9 cellular contexts compared by ENCODE assay signal in the genomic region with DNA sequence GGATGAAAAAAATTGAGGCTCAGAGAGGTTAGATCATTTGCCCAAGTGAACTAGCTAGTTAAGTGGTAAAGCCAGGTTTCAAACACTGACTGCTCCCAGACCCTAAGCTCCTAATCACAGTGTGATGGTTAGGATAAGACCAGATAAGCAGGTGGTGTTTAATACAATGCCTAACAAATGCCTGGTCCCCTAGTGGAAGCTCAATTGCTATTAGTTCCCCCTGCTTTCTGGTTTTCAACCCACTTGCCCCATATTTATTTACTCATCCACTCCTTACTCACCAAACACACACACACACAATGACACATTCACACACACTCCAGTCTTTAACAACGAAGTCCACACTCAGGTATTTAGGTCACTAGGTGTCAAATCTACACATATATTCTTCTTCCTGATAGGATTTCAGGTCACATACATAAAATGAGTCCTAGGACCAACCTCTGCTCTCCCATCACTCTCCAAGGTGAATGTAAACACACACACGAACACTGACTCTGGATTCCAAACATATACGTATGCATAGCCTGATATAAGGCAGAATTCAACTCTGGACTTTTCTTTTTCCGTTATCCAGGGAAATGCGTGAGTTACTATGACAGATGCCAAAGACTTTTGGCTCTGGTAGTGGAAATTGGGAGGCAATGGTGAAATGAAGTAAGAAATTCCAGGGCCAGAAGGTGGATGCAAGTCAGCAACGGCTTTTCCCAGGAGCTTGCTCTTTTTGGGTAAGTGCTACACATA.
DNase-seq lines count a peak whose midpoint lies in the region; ATAC-seq and TF ChIP-seq lines count a peak whose summit lies in the region.
"Had no signal": no experiment of that assay in that cellular context is flagged by ENCODE, and none has a peak within 500 bp of the region (broad histone marks: within the 10 kb centered on the region; RNA-seq: fewer than 3 reads in every experiment).

No MANE protein-coding gene starts in this region.

- H3K9me3 ChIP-seq in iPS DF 6.9 (ENCODE audit: control insufficient read depth, insufficient read depth, low read length): no peaks in the 10 kb centered on the region; the same call in 1 of the 2 replicates
- H3K9me3 ChIP-seq in stomach smooth muscle (ENCODE audit: control insufficient read depth in 2 of 2, low read length in 2 of 2): peaks cover 0 to 3% of the 10 kb centered on the region in 2 donors
- H3K9me3 ChIP-seq: neutrophil had no signal

- peak overlapping the region; percentile 76 to 77 for H3K9ac ChIP-seq in stomach smooth muscle (ENCODE audit: low read length in 2 of 2)

- 100% methylated on average over 1 of the region's 6 CpGs for WGBS in iPS DF 6.9 (ENCODE audit: insufficient coverage, insufficient read length)

- POLR2A ChIA-PET in WTC11 (lab: Charles Lee): no interaction called here

- no peak overlapping the region for H3K27ac Mint-ChIP-seq in WTC11

- H3K36me3 ChIP-seq in iPS DF 6.9 (ENCODE audit: control insufficient read depth, insufficient read depth, low read length): no peaks in the 10 kb centered on the region
- H3K36me3 ChIP-seq in stomach smooth muscle (ENCODE audit: control insufficient read depth in 2 of 2, insufficient read depth in 2 of 2, low read length in 2 of 2): no peaks in the 10 kb centered on the region
- H3K36me3 ChIP-seq: neutrophil had no signal

- H3K27me3 Mint-ChIP-seq in WTC11 (ENCODE audit: low read depth): peaks cover 38% of the 10 kb centered on the region

- peaks cover 10% of the 10 kb centered on the region for H3K4me1 Mint-ChIP-seq in WTC11

- DNase-seq in HCEC 1CT: peak; percentile 38
- DNase-seq in WTC11 (ENCODE audit: low spot score): no peak
- DNase-seq in iPS DF 6.9 (ENCODE audit: low read depth, low spot score): no peak
- no peak for DNase-seq in activated gamma-delta T cell treated with Interleukin-2 at 50 U/mL for 16 hours
- no peak for DNase-seq in activated CD4-positive, CD25-positive, alpha-beta regulatory T cell treated with anti-CD3 and anti-CD28 coated beads, Interleukin-2, amount 50 U/mL, for 72 hours
- DNase-seq in NCI-H187 (lab: John Stamatoyannopoulos, UW): no peak

- H3K27me3 ChIP-seq in iPS DF 6.9 (ENCODE audit: control insufficient read depth, insufficient read depth, low read length): peaks cover 4% of the 10 kb centered on the region; the same call in 1 of the 2 replicates
- no peaks in the 10 kb centered on the region for H3K27me3 ChIP-seq in stomach smooth muscle (ENCODE audit: control insufficient read depth in 1 of 2, insufficient read depth in 2 of 2, low read length in 2 of 2)

- H3K4me3 ChIP-seq in iPS DF 6.9 (ENCODE audit: low read length): peak overlapping the region; percentile 19; the same call in 1 of the 2 replicates
- peak overlapping the region; percentile 77 to 83 for H3K4me3 ChIP-seq in stomach smooth muscle (ENCODE audit: low read length in 2 of 2)

- peaks cover 20% of the 10 kb centered on the region for H3K9me3 Mint-ChIP-seq in WTC11

- H3K4me3 Mint-ChIP-seq in WTC11: peak overlapping the region; percentile 69

- no peak for TF ChIP-seq CTCF in 22Rv1 (IDR thresholded peaks at IDR 0.05)
- no peak for TF ChIP-seq CTCF in WTC11 (IDR thresholded peaks at IDR 0.05)

- CTCF ChIA-PET in WTC11 (lab: Charles Lee): interaction anchor here (0.6 to 2.8 kb wide), 5 partner anchors 122 to 336 kb away, joined by 3 to 12 read pairs (median 4); no protein-coding TSS in a partner anchor

- H3K36me3 Mint-ChIP-seq in WTC11: peaks cover 7% of the 10 kb centered on the region

- no peak for ATAC-seq in WTC11

- H3K4me1 ChIP-seq in iPS DF 6.9 (ENCODE audit: control insufficient read depth, insufficient read depth, low read length) (no peaks in the 10 kb centered on the region), stomach smooth muscle (ENCODE audit: control insufficient read depth, insufficient read depth, low read length) (peaks cover 12% of the 10 kb centered on the region)

- peak overlapping the region; percentile 70 for H3K27ac ChIP-seq in 22Rv1
- H3K27ac ChIP-seq in iPS DF 6.9 (ENCODE audit: low read length): no peak overlapping the region
- peak overlapping the region; percentile 82 for H3K27ac ChIP-seq in stomach smooth muscle (ENCODE audit: low read length)
- H3K27ac ChIP-seq: neutrophil had no signal

TF ChIP-seq in WTC11, 78 proteins besides CTCF, POLR2A, EP300 and RAD21 (continues in another document):
- TF ChIP-seq, protein P1, sequence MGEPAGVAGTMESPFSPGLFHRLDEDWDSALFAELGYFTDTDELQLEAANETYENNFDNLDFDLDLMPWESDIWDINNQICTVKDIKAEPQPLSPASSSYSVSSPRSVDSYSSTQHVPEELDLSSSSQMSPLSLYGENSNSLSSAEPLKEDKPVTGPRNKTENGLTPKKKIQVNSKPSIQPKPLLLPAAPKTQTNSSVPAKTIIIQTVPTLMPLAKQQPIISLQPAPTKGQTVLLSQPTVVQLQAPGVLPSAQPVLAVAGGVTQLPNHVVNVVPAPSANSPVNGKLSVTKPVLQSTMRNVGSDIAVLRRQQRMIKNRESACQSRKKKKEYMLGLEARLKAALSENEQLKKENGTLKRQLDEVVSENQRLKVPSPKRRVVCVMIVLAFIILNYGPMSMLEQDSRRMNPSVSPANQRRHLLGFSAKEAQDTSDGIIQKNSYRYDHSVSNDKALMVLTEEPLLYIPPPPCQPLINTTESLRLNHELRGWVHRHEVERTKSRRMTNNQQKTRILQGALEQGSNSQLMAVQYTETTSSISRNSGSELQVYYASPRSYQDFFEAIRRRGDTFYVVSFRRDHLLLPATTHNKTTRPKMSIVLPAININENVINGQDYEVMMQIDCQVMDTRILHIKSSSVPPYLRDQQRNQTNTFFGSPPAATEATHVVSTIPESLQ (CRISPR knock-in tag; IDR thresholded peaks at IDR 0.05): no peak
- TF ChIP-seq ZNF396 (CRISPR knock-in tag; IDR thresholded peaks at IDR 0.05; ENCODE audit: borderline replicate concordance) (no peak), ZNF263 (CRISPR knock-in tag; IDR thresholded peaks at IDR 0.05; ENCODE audit: low read depth) (no peak)
- TF ChIP-seq, protein P2, sequence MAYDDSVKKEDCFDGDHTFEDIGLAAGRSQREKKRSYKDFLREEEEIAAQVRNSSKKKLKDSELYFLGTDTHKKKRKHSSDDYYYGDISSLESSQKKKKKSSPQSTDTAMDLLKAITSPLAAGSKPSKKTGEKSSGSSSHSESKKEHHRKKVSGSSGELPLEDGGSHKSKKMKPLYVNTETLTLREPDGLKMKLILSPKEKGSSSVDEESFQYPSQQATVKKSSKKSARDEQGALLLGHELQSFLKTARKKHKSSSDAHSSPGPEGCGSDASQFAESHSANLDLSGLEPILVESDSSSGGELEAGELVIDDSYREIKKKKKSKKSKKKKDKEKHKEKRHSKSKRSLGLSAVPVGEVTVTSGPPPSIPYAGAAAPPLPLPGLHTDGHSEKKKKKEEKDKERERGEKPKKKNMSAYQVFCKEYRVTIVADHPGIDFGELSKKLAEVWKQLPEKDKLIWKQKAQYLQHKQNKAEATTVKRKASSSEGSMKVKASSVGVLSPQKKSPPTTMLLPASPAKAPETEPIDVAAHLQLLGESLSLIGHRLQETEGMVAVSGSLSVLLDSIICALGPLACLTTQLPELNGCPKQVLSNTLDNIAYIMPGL (CRISPR knock-in tag; IDR thresholded peaks at IDR 0.05): no peak
- TF ChIP-seq, protein P3, sequence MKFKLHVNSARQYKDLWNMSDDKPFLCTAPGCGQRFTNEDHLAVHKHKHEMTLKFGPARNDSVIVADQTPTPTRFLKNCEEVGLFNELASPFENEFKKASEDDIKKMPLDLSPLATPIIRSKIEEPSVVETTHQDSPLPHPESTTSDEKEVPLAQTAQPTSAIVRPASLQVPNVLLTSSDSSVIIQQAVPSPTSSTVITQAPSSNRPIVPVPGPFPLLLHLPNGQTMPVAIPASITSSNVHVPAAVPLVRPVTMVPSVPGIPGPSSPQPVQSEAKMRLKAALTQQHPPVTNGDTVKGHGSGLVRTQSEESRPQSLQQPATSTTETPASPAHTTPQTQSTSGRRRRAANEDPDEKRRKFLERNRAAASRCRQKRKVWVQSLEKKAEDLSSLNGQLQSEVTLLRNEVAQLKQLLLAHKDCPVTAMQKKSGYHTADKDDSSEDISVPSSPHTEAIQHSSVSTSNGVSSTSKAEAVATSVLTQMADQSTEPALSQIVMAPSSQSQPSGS (CRISPR knock-in tag; IDR thresholded peaks at IDR 0.05; ENCODE audit: borderline replicate concordance, low read depth): no peak
- TF ChIP-seq, protein P4, sequence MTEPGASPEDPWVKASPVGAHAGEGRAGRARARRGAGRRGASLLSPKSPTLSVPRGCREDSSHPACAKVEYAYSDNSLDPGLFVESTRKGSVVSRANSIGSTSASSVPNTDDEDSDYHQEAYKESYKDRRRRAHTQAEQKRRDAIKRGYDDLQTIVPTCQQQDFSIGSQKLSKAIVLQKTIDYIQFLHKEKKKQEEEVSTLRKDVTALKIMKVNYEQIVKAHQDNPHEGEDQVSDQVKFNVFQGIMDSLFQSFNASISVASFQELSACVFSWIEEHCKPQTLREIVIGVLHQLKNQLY (CRISPR knock-in tag; IDR thresholded peaks at IDR 0.05): no peak
